In the genomic region with DNA sequence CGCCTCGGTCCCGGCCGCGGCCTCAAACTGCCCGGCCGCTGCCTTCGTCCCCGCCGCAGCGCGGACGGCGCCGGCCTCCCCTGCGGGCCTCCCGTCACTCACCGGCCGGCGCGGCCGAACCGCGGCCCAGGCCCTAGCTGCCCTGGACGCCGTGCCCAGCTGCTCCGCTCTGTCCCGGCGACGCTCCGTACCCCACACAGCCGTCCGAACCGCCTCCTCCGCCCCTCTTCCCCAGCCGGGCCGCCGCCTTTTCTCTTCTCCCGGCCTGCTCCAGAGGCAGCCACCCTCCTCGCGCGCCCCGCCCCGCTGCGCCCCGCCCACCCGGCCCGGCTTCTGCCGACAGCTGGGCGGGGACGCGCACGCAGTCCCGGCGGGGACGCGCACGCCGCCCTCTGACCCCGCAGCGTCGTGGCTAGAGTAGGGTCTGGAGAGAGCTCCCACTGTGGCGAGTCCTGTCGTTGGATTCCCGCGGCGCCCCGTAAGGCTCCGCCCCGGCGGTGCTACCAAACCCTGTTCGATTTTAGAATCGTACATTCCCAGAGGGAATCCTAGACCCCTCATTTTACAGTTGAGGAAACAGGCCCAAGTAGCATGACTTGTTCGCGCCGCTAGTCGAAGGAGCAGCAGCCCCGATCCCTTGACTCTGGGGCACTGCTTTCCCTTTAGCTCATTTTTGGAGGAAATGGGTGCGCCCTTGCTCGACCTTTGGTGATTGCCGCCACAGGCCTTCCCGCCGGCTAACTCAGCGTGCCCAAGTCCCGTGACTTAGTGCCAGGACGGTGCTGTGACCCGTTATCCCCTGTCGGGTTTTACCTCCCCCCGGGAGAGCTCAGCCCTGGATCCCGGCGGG, we compare ENCODE assay signal across 1 cellular context.
TF ChIP-seq lines count a peak whose summit lies in the region.

A gene with protein sequence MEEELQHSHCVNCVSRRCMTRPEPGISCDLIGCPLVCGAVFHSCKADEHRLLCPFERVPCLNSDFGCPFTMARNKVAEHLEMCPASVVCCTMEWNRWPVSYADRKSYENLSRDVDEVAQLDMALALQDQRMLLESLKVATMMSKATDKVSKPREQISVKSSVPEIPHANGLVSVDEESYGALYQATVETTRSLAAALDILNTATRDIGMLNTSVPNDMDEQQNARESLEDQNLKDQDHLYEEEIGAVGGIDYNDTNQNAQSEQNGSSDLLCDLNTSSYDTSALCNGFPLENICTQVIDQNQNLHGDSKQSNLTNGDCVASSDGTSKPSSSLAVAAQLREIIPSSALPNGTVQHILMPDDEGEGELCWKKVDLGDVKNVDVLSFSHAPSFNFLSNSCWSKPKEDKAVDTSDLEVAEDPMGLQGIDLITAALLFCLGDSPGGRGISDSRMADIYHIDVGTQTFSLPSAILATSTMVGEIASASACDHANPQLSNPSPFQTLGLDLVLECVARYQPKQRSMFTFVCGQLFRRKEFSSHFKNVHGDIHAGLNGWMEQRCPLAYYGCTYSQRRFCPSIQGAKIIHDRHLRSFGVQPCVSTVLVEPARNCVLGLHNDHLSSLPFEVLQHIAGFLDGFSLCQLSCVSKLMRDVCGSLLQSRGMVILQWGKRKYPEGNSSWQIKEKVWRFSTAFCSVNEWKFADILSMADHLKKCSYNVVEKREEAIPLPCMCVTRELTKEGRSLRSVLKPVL (minus strand): TSS at position 295 of the 850 bp plus-strand sequence. CDS start 8,390 bp downstream, outside the sequence.

TF ChIP-seq in K562, 482 proteins besides CTCF, POLR2A, EP300 and RAD21 (continued from another document and continues in another):
- no peak; the same call in 1 of the 2 replicates for TF ChIP-seq TCF7 (IDR thresholded peaks at IDR 0.05; ENCODE audit: borderline replicate concordance)
- TF ChIP-seq PURB (CRISPR knock-in tag; IDR thresholded peaks at IDR 0.05; ENCODE audit: low read depth) = no peak
- TF ChIP-seq GTF2F1 (IDR thresholded peaks at IDR 0.05; ENCODE audit: low read depth, low read length) = no peak
- TF ChIP-seq, protein P1, sequence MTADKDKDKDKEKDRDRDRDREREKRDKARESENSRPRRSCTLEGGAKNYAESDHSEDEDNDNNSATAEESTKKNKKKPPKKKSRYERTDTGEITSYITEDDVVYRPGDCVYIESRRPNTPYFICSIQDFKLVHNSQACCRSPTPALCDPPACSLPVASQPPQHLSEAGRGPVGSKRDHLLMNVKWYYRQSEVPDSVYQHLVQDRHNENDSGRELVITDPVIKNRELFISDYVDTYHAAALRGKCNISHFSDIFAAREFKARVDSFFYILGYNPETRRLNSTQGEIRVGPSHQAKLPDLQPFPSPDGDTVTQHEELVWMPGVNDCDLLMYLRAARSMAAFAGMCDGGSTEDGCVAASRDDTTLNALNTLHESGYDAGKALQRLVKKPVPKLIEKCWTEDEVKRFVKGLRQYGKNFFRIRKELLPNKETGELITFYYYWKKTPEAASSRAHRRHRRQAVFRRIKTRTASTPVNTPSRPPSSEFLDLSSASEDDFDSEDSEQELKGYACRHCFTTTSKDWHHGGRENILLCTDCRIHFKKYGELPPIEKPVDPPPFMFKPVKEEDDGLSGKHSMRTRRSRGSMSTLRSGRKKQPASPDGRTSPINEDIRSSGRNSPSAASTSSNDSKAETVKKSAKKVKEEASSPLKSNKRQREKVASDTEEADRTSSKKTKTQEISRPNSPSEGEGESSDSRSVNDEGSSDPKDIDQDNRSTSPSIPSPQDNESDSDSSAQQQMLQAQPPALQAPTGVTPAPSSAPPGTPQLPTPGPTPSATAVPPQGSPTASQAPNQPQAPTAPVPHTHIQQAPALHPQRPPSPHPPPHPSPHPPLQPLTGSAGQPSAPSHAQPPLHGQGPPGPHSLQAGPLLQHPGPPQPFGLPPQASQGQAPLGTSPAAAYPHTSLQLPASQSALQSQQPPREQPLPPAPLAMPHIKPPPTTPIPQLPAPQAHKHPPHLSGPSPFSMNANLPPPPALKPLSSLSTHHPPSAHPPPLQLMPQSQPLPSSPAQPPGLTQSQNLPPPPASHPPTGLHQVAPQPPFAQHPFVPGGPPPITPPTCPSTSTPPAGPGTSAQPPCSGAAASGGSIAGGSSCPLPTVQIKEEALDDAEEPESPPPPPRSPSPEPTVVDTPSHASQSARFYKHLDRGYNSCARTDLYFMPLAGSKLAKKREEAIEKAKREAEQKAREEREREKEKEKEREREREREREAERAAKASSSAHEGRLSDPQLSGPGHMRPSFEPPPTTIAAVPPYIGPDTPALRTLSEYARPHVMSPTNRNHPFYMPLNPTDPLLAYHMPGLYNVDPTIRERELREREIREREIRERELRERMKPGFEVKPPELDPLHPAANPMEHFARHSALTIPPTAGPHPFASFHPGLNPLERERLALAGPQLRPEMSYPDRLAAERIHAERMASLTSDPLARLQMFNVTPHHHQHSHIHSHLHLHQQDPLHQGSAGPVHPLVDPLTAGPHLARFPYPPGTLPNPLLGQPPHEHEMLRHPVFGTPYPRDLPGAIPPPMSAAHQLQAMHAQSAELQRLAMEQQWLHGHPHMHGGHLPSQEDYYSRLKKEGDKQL (CRISPR knock-in tag; IDR thresholded peaks at IDR 0.05; ENCODE audit: borderline replicate concordance) = no peak
- TF ChIP-seq, protein P2, sequence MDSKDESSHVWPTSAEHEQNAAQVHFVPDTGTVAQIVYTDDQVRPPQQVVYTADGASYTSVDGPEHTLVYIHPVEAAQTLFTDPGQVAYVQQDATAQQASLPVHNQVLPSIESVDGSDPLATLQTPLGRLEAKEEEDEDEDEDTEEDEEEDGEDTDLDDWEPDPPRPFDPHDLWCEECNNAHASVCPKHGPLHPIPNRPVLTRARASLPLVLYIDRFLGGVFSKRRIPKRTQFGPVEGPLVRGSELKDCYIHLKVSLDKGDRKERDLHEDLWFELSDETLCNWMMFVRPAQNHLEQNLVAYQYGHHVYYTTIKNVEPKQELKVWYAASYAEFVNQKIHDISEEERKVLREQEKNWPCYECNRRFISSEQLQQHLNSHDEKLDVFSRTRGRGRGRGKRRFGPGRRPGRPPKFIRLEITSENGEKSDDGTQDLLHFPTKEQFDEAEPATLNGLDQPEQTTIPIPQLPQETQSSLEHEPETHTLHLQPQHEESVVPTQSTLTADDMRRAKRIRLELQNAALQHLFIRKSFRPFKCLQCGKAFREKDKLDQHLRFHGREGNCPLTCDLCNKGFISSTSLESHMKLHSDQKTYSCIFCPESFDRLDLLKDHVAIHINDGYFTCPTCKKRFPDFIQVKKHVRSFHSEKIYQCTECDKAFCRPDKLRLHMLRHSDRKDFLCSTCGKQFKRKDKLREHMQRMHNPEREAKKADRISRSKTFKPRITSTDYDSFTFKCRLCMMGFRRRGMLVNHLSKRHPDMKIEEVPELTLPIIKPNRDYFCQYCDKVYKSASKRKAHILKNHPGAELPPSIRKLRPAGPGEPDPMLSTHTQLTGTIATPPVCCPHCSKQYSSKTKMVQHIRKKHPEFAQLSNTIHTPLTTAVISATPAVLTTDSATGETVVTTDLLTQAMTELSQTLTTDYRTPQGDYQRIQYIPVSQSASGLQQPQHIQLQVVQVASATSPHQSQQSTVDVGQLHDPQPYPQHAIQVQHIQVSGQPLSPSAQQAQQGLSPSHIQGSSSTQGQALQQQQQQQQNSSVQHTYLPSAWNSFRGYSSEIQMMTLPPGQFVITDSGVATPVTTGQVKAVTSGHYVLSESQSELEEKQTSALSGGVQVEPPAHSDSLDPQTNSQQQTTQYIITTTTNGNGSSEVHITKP (IDR thresholded peaks at IDR 0.05; ENCODE audit: partially characterized antibody) = peak; percentile 96
- TF ChIP-seq, protein P3, sequence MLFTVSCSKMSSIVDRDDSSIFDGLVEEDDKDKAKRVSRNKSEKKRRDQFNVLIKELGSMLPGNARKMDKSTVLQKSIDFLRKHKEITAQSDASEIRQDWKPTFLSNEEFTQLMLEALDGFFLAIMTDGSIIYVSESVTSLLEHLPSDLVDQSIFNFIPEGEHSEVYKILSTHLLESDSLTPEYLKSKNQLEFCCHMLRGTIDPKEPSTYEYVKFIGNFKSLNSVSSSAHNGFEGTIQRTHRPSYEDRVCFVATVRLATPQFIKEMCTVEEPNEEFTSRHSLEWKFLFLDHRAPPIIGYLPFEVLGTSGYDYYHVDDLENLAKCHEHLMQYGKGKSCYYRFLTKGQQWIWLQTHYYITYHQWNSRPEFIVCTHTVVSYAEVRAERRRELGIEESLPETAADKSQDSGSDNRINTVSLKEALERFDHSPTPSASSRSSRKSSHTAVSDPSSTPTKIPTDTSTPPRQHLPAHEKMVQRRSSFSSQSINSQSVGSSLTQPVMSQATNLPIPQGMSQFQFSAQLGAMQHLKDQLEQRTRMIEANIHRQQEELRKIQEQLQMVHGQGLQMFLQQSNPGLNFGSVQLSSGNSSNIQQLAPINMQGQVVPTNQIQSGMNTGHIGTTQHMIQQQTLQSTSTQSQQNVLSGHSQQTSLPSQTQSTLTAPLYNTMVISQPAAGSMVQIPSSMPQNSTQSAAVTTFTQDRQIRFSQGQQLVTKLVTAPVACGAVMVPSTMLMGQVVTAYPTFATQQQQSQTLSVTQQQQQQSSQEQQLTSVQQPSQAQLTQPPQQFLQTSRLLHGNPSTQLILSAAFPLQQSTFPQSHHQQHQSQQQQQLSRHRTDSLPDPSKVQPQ (CRISPR knock-in tag; IDR thresholded peaks at IDR 0.05; ENCODE audit: borderline replicate concordance) = no peak
- TF ChIP-seq, protein P4, sequence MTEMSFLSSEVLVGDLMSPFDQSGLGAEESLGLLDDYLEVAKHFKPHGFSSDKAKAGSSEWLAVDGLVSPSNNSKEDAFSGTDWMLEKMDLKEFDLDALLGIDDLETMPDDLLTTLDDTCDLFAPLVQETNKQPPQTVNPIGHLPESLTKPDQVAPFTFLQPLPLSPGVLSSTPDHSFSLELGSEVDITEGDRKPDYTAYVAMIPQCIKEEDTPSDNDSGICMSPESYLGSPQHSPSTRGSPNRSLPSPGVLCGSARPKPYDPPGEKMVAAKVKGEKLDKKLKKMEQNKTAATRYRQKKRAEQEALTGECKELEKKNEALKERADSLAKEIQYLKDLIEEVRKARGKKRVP (CRISPR knock-in tag; IDR thresholded peaks at IDR 0.05) = no peak; the same call in 1 of the 2 replicates
- TF ChIP-seq, protein P5, sequence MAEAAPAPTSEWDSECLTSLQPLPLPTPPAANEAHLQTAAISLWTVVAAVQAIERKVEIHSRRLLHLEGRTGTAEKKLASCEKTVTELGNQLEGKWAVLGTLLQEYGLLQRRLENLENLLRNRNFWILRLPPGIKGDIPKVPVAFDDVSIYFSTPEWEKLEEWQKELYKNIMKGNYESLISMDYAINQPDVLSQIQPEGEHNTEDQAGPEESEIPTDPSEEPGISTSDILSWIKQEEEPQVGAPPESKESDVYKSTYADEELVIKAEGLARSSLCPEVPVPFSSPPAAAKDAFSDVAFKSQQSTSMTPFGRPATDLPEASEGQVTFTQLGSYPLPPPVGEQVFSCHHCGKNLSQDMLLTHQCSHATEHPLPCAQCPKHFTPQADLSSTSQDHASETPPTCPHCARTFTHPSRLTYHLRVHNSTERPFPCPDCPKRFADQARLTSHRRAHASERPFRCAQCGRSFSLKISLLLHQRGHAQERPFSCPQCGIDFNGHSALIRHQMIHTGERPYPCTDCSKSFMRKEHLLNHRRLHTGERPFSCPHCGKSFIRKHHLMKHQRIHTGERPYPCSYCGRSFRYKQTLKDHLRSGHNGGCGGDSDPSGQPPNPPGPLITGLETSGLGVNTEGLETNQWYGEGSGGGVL (CRISPR knock-in tag; IDR thresholded peaks at IDR 0.05) = no peak
- TF ChIP-seq, protein P6, sequence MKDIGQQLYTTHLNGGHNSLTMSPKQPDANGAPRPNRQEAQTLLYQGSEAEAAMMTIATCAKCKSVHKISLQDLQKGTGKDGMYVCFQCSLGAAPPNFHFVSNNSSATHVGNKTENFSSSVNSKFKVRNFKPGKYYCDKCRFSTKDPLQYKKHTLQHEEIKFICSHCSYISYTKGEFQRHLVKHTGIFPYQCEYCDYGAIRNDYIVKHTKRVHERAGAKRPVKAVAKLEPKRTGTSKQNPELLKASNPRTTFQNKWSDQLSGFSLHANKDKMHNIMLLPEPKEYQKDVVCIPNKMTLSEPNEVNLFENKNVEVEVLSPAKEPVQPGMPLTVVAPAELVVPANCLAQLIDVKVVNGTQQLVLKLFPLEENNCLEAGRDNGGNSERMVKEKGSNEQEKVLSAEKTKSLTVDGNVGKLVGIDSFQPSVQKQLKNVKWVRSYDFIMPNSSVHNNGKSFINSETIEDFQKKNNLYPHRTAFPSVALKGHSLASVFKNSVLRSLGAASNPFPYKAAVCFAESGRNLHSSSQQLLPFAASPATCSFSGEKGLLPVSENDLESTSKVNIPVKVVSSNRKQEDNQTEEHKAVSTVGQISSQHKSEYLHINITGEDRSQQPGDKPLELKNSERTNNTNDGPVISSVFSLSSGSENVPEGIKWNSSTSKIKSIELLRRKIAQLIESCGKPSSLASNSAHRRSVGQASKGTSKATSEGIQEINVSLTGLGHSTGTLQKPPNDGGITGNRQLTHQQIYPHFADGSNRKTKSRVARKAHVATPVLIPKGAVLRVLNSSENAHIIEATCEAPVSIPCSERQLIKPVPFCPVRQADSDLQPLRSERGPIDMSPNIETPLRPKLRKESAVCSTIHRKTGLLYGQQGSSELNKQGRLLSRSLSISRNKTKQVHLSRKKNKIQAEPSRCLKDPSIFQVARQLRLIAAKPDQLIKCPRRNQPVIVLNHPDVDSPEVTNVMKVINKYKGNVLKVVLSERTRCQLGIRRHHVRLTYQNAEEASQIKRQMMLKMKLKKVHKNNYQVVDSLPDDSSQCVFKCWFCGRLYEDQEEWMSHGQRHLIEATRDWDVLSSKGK (CRISPR knock-in tag; IDR thresholded peaks at IDR 0.05) = no peak
- TF ChIP-seq POU5F1 (IDR thresholded peaks at IDR 0.05; ENCODE audit: borderline replicate concordance, low read depth, low read length, partially characterized antibody) = no peak
- TF ChIP-seq, protein P7, sequence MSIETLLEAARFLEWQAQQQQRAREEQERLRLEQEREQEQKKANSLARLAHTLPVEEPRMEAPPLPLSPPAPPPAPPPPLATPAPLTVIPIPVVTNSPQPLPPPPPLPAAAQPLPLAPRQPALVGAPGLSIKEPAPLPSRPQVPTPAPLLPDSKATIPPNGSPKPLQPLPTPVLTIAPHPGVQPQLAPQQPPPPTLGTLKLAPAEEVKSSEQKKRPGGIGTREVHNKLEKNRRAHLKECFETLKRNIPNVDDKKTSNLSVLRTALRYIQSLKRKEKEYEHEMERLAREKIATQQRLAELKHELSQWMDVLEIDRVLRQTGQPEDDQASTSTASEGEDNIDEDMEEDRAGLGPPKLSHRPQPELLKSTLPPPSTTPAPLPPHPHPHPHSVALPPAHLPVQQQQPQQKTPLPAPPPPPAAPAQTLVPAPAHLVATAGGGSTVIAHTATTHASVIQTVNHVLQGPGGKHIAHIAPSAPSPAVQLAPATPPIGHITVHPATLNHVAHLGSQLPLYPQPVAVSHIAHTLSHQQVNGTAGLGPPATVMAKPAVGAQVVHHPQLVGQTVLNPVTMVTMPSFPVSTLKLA (conservative IDR thresholded peaks at IDR 0.05) = peak in 1 of 2 experiments; percentile 14; a peak in 2 of 4 replicates
- TF ChIP-seq ZSCAN32 (CRISPR knock-in tag; IDR thresholded peaks at IDR 0.05) = 0 out of 2 replicates have a peak, but pooled peaks have one; percentile 1
- peak; percentile 79 for TF ChIP-seq ZNF175 (CRISPR knock-in tag; IDR thresholded peaks at IDR 0.05; ENCODE audit: low read depth)
